In the genomic region with DNA sequence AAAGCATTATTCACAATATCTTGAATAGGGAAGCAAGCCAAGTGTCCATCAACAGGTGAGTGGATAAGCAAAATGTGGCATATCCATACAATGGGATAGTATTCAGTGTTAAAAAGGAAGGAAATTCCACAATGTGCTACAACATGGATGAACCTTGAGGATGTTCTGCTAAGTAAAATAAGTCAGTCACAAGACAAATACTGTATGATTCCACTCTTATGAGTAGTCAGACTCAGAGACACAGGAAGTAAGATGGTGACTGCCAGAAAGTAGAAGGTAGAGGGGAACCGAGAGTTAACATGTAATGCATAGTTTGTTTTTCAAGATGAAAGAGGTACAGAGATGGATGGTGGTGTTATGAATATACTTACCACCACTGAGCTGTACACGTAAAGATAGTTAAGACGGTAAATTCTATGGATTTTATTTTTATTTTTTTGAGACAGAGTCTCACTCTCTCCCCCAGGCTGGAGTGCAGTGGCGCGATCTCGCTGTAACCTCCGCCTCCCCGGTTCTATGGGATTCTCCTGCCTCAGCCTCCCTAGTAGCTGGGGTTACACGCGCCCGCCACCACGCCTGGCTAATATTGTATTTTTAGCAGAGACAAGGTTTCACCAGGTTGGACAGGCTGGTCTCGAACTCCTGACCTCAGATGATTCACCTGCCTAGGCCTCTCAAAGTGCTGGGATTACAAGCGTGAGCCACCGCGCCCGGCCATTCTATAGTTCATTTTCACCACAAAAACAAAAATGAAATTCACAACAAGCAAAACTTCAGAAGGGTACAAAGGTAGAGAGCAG, we compare ENCODE assay signal across 8 cellular contexts. TPM values are rescaled to one million over a fixed set of nuclear protein-coding genes. Genes with fewer than 3 reads are reported as not detected.
DNase-seq lines count a peak whose midpoint lies in the region; ATAC-seq and TF ChIP-seq lines count a peak whose summit lies in the region.

No MANE protein-coding gene starts in this region.

- H3K9me3 ChIP-seq in CD8-positive, alpha-beta memory T cell (ENCODE audit: low read length), result no peaks in the 10 kb centered on the region
- no peaks in the 10 kb centered on the region for H3K9me3 ChIP-seq in HCT116 (ENCODE audit: control insufficient read depth in 1 of 2, insufficient read depth in 1 of 2, low read depth in 1 of 2, low read length in 2 of 2)
- H3K9me3 ChIP-seq in psoas muscle, result no peaks in the 10 kb centered on the region

- intact Hi-C loops in HCT116 (cut with micrococcal nuclease), result loop anchor here (2.0 kb wide), 1 partner anchor 30 kb away; no protein-coding TSS in a partner anchor
- intact Hi-C loops in psoas muscle (cut with DNase I), result no loop called here

- H3K27ac ChIP-seq in CD8-positive, alpha-beta memory T cell (ENCODE audit: low read depth, low read length), result peak overlapping the region; percentile 64
- H3K27ac ChIP-seq in HCT116 (ENCODE audit: low read depth, low read length), result peak overlapping the region; percentile 93
- peak overlapping the region; percentile 95 for H3K27ac ChIP-seq in psoas muscle

- H3K4me1 ChIP-seq in CD8-positive, alpha-beta memory T cell (ENCODE audit: insufficient read depth, low read length), result peaks cover 11% of the 10 kb centered on the region
- peaks cover 3 to 22% of the 10 kb centered on the region in 2 experiments for H3K4me1 ChIP-seq in HCT116 (ENCODE audit: control insufficient read depth in 1 of 2, insufficient read depth in 2 of 2, low read length in 2 of 2)
- peaks cover 39% of the 10 kb centered on the region for H3K4me1 ChIP-seq in psoas muscle

- peak overlapping the region; percentile 35 for H3K4me3 ChIP-seq in CD8-positive, alpha-beta memory T cell (ENCODE audit: low read length)
- peak overlapping the region; percentile 72 to 85 for H3K4me3 ChIP-seq in HCT116 (replicated peaks in 1 of 2; ENCODE audit: low read depth in 1 of 2, low read length in 2 of 2)
- peak overlapping the region; percentile 82 for H3K4me3 ChIP-seq in WI38 (ENCODE audit: low read depth, low read length)
- peak overlapping the region; percentile 89 for H3K4me3 ChIP-seq in psoas muscle

- H3K79me2 ChIP-seq in HCT116 (ENCODE audit: insufficient read depth, low read length), result peaks cover 39% of the 10 kb centered on the region

- TF ChIP-seq CTCF in HCT116 (IDR thresholded peaks at IDR 0.05 in 2 of 3, conservative IDR thresholded peaks at IDR 0.05 in 1 of 3; ENCODE audit: borderline replicate concordance in 1 of 3, insufficient read depth in 1 of 3, low read depth in 2 of 3, low read length in 2 of 3) (no peak), WI38 (IDR thresholded peaks at IDR 0.05; ENCODE audit: low read depth, low read length) (no peak), psoas muscle (IDR thresholded peaks at IDR 0.05) (no peak)

- peak overlapping the region; percentile 82 for H2AFZ ChIP-seq in HCT116 (ENCODE audit: low read depth, low read length, poor library complexity, severe bottlenecking)

- H3K4me3 Mint-ChIP-seq in CD8-positive, alpha-beta memory T cell, result peak overlapping the region; percentile 80 to 90 (median 88)

- no peaks in the 10 kb centered on the region for H3K36me3 ChIP-seq in CD8-positive, alpha-beta memory T cell (ENCODE audit: insufficient read depth, low read length)
- no peaks in the 10 kb centered on the region; a peak in 1 of 4 replicates for H3K36me3 ChIP-seq in HCT116 (ENCODE audit: control insufficient read depth in 1 of 2, insufficient read depth in 2 of 2, low read length in 2 of 2)
- no peaks in the 10 kb centered on the region for H3K36me3 ChIP-seq in psoas muscle (ENCODE audit: insufficient read depth in 1 of 2, low read depth in 1 of 2)

- POLR2A ChIA-PET in CD8-positive, alpha-beta memory T cell (lab: Charles Lee), result interaction anchor here (0.6 to 1.5 kb wide), 4 partner anchors 29 to 69 kb away, joined by 3 to 6 read pairs (median 4); partner anchors contain the start of gene UPF3A
- POLR2A ChIA-PET in HCT116 (lab: Charles Lee), result interaction anchor here (0.7 to 2.6 kb wide), 2 partner anchors 27 to 32 kb away, joined by 3 to 7 read pairs; partner anchors contain the start of gene UPF3A

- peak; percentile 23 for TF ChIP-seq POLR2A in HCT116 (IDR thresholded peaks at IDR 0.05; ENCODE audit: borderline replicate concordance, extremely low read depth, insufficient read depth, insufficient read length)
- TF ChIP-seq POLR2A in erythroblast (IDR thresholded peaks at IDR 0.05; ENCODE audit: low read length), result no peak

- ATAC-seq in HCT116 (peak; percentile 49), psoas muscle (peak in 2 of 4 donors; percentile 21 to 26)

- RAD21 ChIA-PET in HCT116 (lab: Charles Lee; ENCODE audit: low non-redundant PET in 1 of 2, low total read pairs in 2 of 2, uncharacterized antibody in 2 of 2, unreplicated experiment in 2 of 2), result no interaction called here

- no peaks in the 10 kb centered on the region for H3K9me2 ChIP-seq in HCT116 (ENCODE audit: insufficient read depth)

- H3K36me3 Mint-ChIP-seq in CD8-positive, alpha-beta memory T cell, result peaks cover 0 to 5% (median 0%) of the 10 kb centered on the region in 3 donors

- 78 to 89% (median 81%) methylated on average over 17 of the region's 17 CpGs for WGBS in psoas muscle, 3 donors

- peak overlapping the region; percentile 63 to 95 (median 92) for H3K27ac Mint-ChIP-seq in CD8-positive, alpha-beta memory T cell

- no peaks in the 10 kb centered on the region for H3K9me3 Mint-ChIP-seq in CD8-positive, alpha-beta memory T cell

- CTCF ChIA-PET in CD8-positive, alpha-beta memory T cell (lab: Charles Lee), result interaction anchor here (1.0 to 2.4 kb wide), 2 partner anchors 27 to 33 kb away, joined by 3 to 6 read pairs; no protein-coding TSS in a partner anchor
- CTCF ChIA-PET in HCT116 (lab: Charles Lee), result interaction anchor here (0.7 kb wide), 1 partner anchor 12 kb away, joined by 5 read pairs; no protein-coding TSS in a partner anchor

- H3K9ac ChIP-seq in HCT116 (ENCODE audit: low read length), result peak overlapping the region; percentile 89

- H3K27me3 Mint-ChIP-seq in CD8-positive, alpha-beta memory T cell, result no peaks in the 10 kb centered on the region

- H3K4me1 Mint-ChIP-seq in CD8-positive, alpha-beta memory T cell, result peaks cover 30 to 40% (median 35%) of the 10 kb centered on the region in 3 donors

- peaks cover 3% of the 10 kb centered on the region; the same call in 1 of the 2 replicates for H4K20me1 ChIP-seq in HCT116 (ENCODE audit: insufficient read depth)

- no peaks in the 10 kb centered on the region for H3K27me3 ChIP-seq in CD8-positive, alpha-beta memory T cell (ENCODE audit: insufficient read depth, low read length, poor library complexity, severe bottlenecking)
- H3K27me3 ChIP-seq in HCT116 (ENCODE audit: insufficient read depth, low read length), result no peaks in the 10 kb centered on the region
- no peaks in the 10 kb centered on the region for H3K27me3 ChIP-seq in psoas muscle (ENCODE audit: insufficient read depth in 3 of 3, low read length in 2 of 3)

- TF ChIP-seq RAD21 in HCT116 (IDR thresholded peaks at IDR 0.05; ENCODE audit: low read depth), result no peak

- no TSS peak for BruUV-seq in HCT116 (replicated peaks; lab: Mats Ljungman, UMichigan)

- peak in 1 of 5 donors; percentile 2 for DNase-seq in CD8-positive, alpha-beta memory T cell
- DNase-seq in HCT116 (ENCODE audit: low read depth, low spot score) (no peak), erythroblast (lab: John Stamatoyannopoulos, UW) (peak; percentile 29 to 48), psoas muscle (no peak), NCI-H187 treated with DMSO at 0.1 percent for 48 hours (lab: John Stamatoyannopoulos, UW) (no peak), UCSD-AML1 (lab: John Stamatoyannopoulos, UW; ENCODE audit: unreplicated experiment) (no peak), mucosa of gallbladder (ENCODE audit: low spot score) (no peak)

- peak overlapping the region; percentile 93 for H3K4me2 ChIP-seq in HCT116 (ENCODE audit: low read length)

TF ChIP-seq in HCT116, 20 proteins besides CTCF, POLR2A, EP300 and RAD21 (continues in another document):
- TF ChIP-seq REST (IDR thresholded peaks at IDR 0.05; ENCODE audit: low read depth), result no peak
- no peak for TF ChIP-seq CBX3 (IDR thresholded peaks at IDR 0.05; ENCODE audit: low read depth)
- peak; percentile 9; the same call in 1 of the 2 replicates for TF ChIP-seq MAX (IDR thresholded peaks at IDR 0.05)

RNA-seq across cellular contexts. Expression of gene CHAMP1, which starts 1.0 kb away (rescaled TPM):
- total RNA-seq in CD8-positive, alpha-beta memory T cell, result 10 to 100 TPM; 42.6 to 48.3 TPM
- polyA plus RNA-seq in CD8-positive, alpha-beta memory T cell, result 7.3 TPM
- total RNA-seq in HCT116 (2021; ENCODE audit: unreplicated experiment) (31.5 TPM), psoas muscle (10 to 100 TPM; 11.6 to 14.8 (median 13.0) TPM), mucosa of gallbladder (17.7 TPM)
- polyA plus RNA-seq in HCT116 (2012), result 11.4 and 14.7 TPM in 2 replicates
- 10 to 100 TPM in 1 of 3 donors, 1 to 10 TPM in 2; 4.7 to 11.7 (median 9.6) TPM for polyA plus RNA-seq in psoas muscle

RNA-seq across cellular contexts. Expression of gene UPF3A, which starts 31.9 kb away (rescaled TPM):
- 10 to 100 TPM; 48.0 to 52.9 TPM for total RNA-seq in CD8-positive, alpha-beta memory T cell
- 41.4 TPM for polyA plus RNA-seq in CD8-positive, alpha-beta memory T cell
- 31.8 TPM for total RNA-seq in HCT116 (2021; ENCODE audit: unreplicated experiment)
- polyA plus RNA-seq in HCT116 (2012), result 19.4 and 22.3 TPM in 2 replicates
- 10 to 100 TPM; 15.1 to 20.0 (median 18.0) TPM for total RNA-seq in psoas muscle
- 10 to 100 TPM; 26.1 to 33.6 (median 29.4) TPM for polyA plus RNA-seq in psoas muscle
- 34.2 TPM for total RNA-seq in mucosa of gallbladder

Comparison
In these comparisons a context has a peak if more than half of its experiments do, and no peak if none do; other contexts are left out.
1. DNase-seq: peak in erythroblast (2 of 2); none in HCT116 (single experiment), psoas muscle (0 of 2), NCI-H187 treated with DMSO at 0.1 percent for 48 hours (single experiment), UCSD-AML1 (single experiment) and mucosa of gallbladder (single experiment).
2. H3K4me3 ChIP-seq: peak in every context shown above with its lines; median percentile 89 in psoas muscle; 82 in WI38; 78 in HCT116; 35 in CD8-positive, alpha-beta memory T cell.
3. Peak in every context shown above with its lines, with median percentiles within 50 percentile points of each other: H3K27ac ChIP-seq.